Comparison of ENCODE assay signal across 22 cellular contexts in the genomic region with DNA sequence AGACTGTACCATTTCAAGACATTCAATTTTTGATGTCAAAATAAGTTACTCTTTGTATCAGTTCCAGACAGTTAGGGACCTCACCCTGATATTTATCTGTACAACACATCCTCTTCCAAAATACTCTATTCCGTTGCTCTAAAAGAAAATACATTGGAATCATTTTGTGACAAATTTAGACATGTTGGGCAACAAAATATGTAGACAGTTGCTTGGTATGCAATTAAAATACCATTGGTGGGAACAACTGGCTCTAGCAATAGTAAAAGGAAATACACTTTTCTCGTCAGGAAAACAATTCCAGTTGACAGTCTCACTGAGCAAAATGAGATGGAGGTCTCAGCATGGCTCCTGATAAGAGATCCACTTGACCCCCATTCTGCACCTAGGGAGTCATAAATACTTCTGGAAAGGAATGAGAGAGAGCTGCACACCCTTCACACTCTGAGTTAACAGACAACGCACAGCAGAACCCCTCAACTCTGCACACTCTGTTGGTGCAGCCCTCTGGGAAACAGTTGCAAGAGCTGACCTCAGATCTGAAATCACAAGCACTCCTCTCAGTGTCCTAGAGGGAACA.
"Had no signal": no experiment of that assay in that cellular context is flagged by ENCODE, and none has a peak within 500 bp of the region (broad histone marks: within the 10 kb centered on the region; RNA-seq: fewer than 3 reads in every experiment).

No MANE protein-coding gene starts in this region.

- H3K4me3 ChIP-seq: colonic mucosa, esophagus squamous epithelium, hepatocyte, left ventricle myocardium inferior, lower lobe of right lung, sigmoid colon, stomach, thoracic aorta had no signal

- H3K27me3 ChIP-seq: colonic mucosa, esophagus squamous epithelium, foreskin keratinocyte, hepatocyte, neutrophil, sigmoid colon, stomach had no signal

- H3K79me2 ChIP-seq: hepatocyte had no signal

- ATAC-seq: foreskin keratinocyte; left cardiac atrium; lower lobe of right lung; naive thymus-derived CD8-positive, alpha-beta T cell had no signal

- H2AFZ ChIP-seq: hepatocyte had no signal

- H3K27ac ChIP-seq: colonic mucosa, esophagus squamous epithelium, foreskin keratinocyte, hepatocyte, left ventricle myocardium inferior, lower lobe of right lung, neutrophil, sigmoid colon, stomach, thoracic aorta had no signal

- H3K36me3 ChIP-seq: colonic mucosa, esophagus squamous epithelium, left ventricle myocardium inferior, lower lobe of right lung, neutrophil, sigmoid colon, stomach, thoracic aorta had no signal

- DNase-seq: colonic mucosa; dermis blood vessel endothelial cell; esophagus squamous epithelium; foreskin keratinocyte; head of caudate nucleus; kidney; left cardiac atrium; left ventricle myocardium inferior; lower lobe of right lung; midbrain; naive thymus-derived CD8-positive, alpha-beta T cell; posterior cingulate gyrus; sigmoid colon; small intestine; stimulated activated CD4-positive, alpha-beta T cell treated with anti-CD3 and anti-CD28 coated beads, Interleukin-12 subunit alpha, Interleukin-12 subunit beta, amount 100 ng/mL, for 4 hours; stimulated activated naive CD4-positive, alpha-beta T cell; stomach; substantia nigra; trophoblast cell had no signal

- H3K4me2 ChIP-seq: hepatocyte had no signal

- H3K4me1 ChIP-seq: colonic mucosa, esophagus squamous epithelium, foreskin keratinocyte, left ventricle myocardium inferior, lower lobe of right lung, sigmoid colon, stomach had no signal

- H3K9me3 ChIP-seq: colonic mucosa, esophagus squamous epithelium, lower lobe of right lung, neutrophil, sigmoid colon, thoracic aorta had no signal
